Comparison of ENCODE assay signal across 12 cellular contexts in the genomic region with DNA sequence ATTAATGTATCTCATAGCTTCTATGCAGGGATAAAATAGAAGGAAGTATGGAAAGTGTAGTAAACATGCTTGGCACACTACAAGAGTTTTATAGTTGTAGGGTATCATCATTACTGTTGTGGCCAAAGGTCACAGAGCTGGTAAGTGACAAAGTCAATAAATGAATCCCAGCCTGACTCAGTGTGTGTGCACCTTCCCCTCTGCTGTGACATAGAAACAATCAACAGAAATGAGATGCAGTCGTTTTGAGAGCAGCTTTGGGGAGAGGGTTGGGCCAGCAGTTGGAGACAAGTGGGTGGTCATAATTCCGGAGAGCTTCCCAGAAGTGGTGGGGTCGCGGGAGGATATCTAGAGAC.
DNase-seq lines count a peak whose midpoint lies in the region; ATAC-seq and TF ChIP-seq lines count a peak whose summit lies in the region.
"Had no signal": no experiment of that assay in that cellular context is flagged by ENCODE, and none has a peak within 500 bp of the region (broad histone marks: within the 10 kb centered on the region; RNA-seq: fewer than 3 reads in every experiment).

No MANE protein-coding gene starts in this region.

- TF ChIP-seq CTCF in Caco-2 (IDR thresholded peaks at IDR 0.05; ENCODE audit: insufficient read depth in 1 of 2, low read depth in 1 of 2, low read length in 1 of 2, severe bottlenecking in 1 of 2, unreplicated experiment in 1 of 2) (no peak), neural crest cell (conservative IDR thresholded peaks at IDR 0.05) (no peak), RWPE1 (conservative IDR thresholded peaks at IDR 0.05; ENCODE audit: low read depth) (no peak)

- H3K9me3 Mint-ChIP-seq in Caco-2 (ENCODE audit: unreplicated experiment) (no peaks in the 10 kb centered on the region), neural crest cell (no peaks in the 10 kb centered on the region)
- H3K9me3 Mint-ChIP-seq in dendritic cell treated with granulocyte-macrophage colony-stimulating factor and Interleukin-4, amounts not matched to agents 40 ng/mL and 50 ng/mL, for 4 days, result no peaks in the 10 kb centered on the region

- peaks cover 10% of the 10 kb centered on the region for H3K4me1 ChIP-seq in Caco-2
- H3K4me1 ChIP-seq: testis had no signal

- H3K4me3 Mint-ChIP-seq in Caco-2 (ENCODE audit: unreplicated experiment) (peak overlapping the region; percentile 6), neural crest cell (peak overlapping the region; percentile 56)
- peak overlapping the region; percentile 14 for H3K4me3 Mint-ChIP-seq in dendritic cell treated with granulocyte-macrophage colony-stimulating factor and Interleukin-4, amounts not matched to agents 40 ng/mL and 50 ng/mL, for 4 days
- H3K4me3 Mint-ChIP-seq: CD4-positive, CD25-positive, alpha-beta regulatory T cell had no signal

- H3K36me3 Mint-ChIP-seq in Caco-2 (ENCODE audit: insufficient read depth, unreplicated experiment) (no peaks in the 10 kb centered on the region), neural crest cell (ENCODE audit: low read depth) (no peaks in the 10 kb centered on the region)
- peaks cover 20% of the 10 kb centered on the region for H3K36me3 Mint-ChIP-seq in dendritic cell treated with granulocyte-macrophage colony-stimulating factor and Interleukin-4, amounts not matched to agents 40 ng/mL and 50 ng/mL, for 4 days (ENCODE audit: low read depth)
- H3K36me3 Mint-ChIP-seq: CD4-positive, CD25-positive, alpha-beta regulatory T cell had no signal

- peaks cover 8% of the 10 kb centered on the region for H3K4me1 Mint-ChIP-seq in Caco-2 (ENCODE audit: low read depth, unreplicated experiment)
- H3K4me1 Mint-ChIP-seq in dendritic cell treated with granulocyte-macrophage colony-stimulating factor and Interleukin-4, amounts not matched to agents 40 ng/mL and 50 ng/mL, for 4 days (ENCODE audit: low read depth), result peaks cover 36% of the 10 kb centered on the region
- H3K4me1 Mint-ChIP-seq in neural crest cell, result peaks cover 32% of the 10 kb centered on the region

- CTCF ChIA-PET in Caco-2 (lab: Charles Lee) (interaction anchor here (1.0 kb wide), 1 partner anchor 77 kb away, joined by 3 read pairs; no protein-coding TSS in a partner anchor), RWPE1 (lab: Yijun Ruan, JAX) (no interaction called here)

- H3K27me3 Mint-ChIP-seq in Caco-2 (ENCODE audit: insufficient read depth, unreplicated experiment), result no peaks in the 10 kb centered on the region
- H3K27me3 Mint-ChIP-seq in dendritic cell treated with granulocyte-macrophage colony-stimulating factor and Interleukin-4, amounts not matched to agents 40 ng/mL and 50 ng/mL, for 4 days, result no peaks in the 10 kb centered on the region
- H3K27me3 Mint-ChIP-seq in neural crest cell (ENCODE audit: low read depth), result no peaks in the 10 kb centered on the region

- BruUV-seq in Caco-2 (replicated peaks; lab: Mats Ljungman, UMichigan), result no TSS peak

- H3K9me3 ChIP-seq in Caco-2, result no peaks in the 10 kb centered on the region
- H3K9me3 ChIP-seq: testis had no signal

- no peaks in the 10 kb centered on the region for H3K27me3 ChIP-seq in Caco-2 (replicated peaks; ENCODE audit: control insufficient read depth, insufficient read depth, low read length)
- H3K27me3 ChIP-seq: testis had no signal

- H3K36me3 ChIP-seq in Caco-2 (ENCODE audit: control insufficient read depth, insufficient read depth, low read length), result no peaks in the 10 kb centered on the region

- H3K27ac ChIP-seq in RWPE1, result no peak overlapping the region

- no peak overlapping the region for H3K4me3 ChIP-seq in Caco-2 (ENCODE audit: low read depth, low read length)
- H3K4me3 ChIP-seq: testis had no signal

- POLR2A ChIA-PET in Caco-2 (lab: Charles Lee) (no interaction called here), RWPE1 (lab: Yijun Ruan, JAX; ENCODE audit: low non-redundant PET) (no interaction called here)

- ATAC-seq in GM21423 (IDR thresholded peaks at IDR 0.05; ENCODE audit: unreplicated experiment), result no peak
- ATAC-seq: esophagus mucosa had no signal

- intact Hi-C loops in Caco-2 (cut with micrococcal nuclease; ENCODE audit: unreplicated experiment), result no loop called here
- intact Hi-C loops in dendritic cell treated with granulocyte-macrophage colony-stimulating factor and Interleukin-4, amounts not matched to agents 40 ng/mL and 50 ng/mL, for 4 days (cut with micrococcal nuclease), result no loop called here

- no peak for DNase-seq in Caco-2
- DNase-seq in NCI-H1105 treated with DMSO at 0.1 percent for 48 hours (lab: John Stamatoyannopoulos, UW), result peak; percentile 86
- DNase-seq in neural crest cell (ENCODE audit: low read depth, low spot score), result no peak
- DNase-seq in NOMO-1 treated with DMSO at 0.1 percent for 48 hours (lab: John Stamatoyannopoulos, UW; ENCODE audit: unreplicated experiment), result no peak
- DNase-seq in RWPE1 (ENCODE audit: low spot score), result no peak
- DNase-seq in islet precursor cell, result no peak
- DNase-seq: CD4-positive, CD25-positive, alpha-beta regulatory T cell; left ventricle myocardium superior; testis had no signal

- H3K27ac Mint-ChIP-seq in Caco-2 (ENCODE audit: unreplicated experiment) (no peak overlapping the region), neural crest cell (ENCODE audit: unreplicated experiment) (peak overlapping the region; percentile 95)
- H3K27ac Mint-ChIP-seq in dendritic cell treated with granulocyte-macrophage colony-stimulating factor and Interleukin-4, amounts not matched to agents 40 ng/mL and 50 ng/mL, for 4 days, result peak overlapping the region; percentile 94

Comparison
In these comparisons a context has a peak if more than half of its experiments do, and no peak if none do; other contexts are left out.
1. H3K4me3 Mint-ChIP-seq: peak in every context shown above with its lines; median percentile 56 in neural crest cell; 14 in dendritic cell treated with granulocyte-macrophage colony-stimulating factor and Interleukin-4, amounts not matched to agents 40 ng/mL and 50 ng/mL, for 4 days; 6 in Caco-2.